1 cellular context compared by ENCODE assay signal in genomic region chr14:54488646-54489317, GRCh38.
A peak's percentile ranks its signal among the peaks of the same experiment; 100 is the strongest.
TF ChIP-seq lines count a peak whose summit lies in the region.

Gene GMFB (minus strand): TSS chr14:54488980. CDS start chr14:54488927, 53 bp downstream.

TF ChIP-seq in HepG2, 621 proteins besides CTCF, POLR2A, EP300 and RAD21 (continued from another document and continues in another):
- TF ChIP-seq, protein P1, sequence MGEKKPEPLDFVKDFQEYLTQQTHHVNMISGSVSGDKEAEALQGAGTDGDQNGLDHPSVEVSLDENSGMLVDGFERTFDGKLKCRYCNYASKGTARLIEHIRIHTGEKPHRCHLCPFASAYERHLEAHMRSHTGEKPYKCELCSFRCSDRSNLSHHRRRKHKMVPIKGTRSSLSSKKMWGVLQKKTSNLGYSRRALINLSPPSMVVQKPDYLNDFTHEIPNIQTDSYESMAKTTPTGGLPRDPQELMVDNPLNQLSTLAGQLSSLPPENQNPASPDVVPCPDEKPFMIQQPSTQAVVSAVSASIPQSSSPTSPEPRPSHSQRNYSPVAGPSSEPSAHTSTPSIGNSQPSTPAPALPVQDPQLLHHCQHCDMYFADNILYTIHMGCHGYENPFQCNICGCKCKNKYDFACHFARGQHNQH (CRISPR knock-in tag; IDR thresholded peaks at IDR 0.05), result peak; percentile 63; the same call in 1 of the 2 replicates
- TF ChIP-seq ZNF264 (CRISPR knock-in tag; IDR thresholded peaks at IDR 0.05) (no peak; the same call in 1 of the 2 replicates), ZC3H13 (CRISPR knock-in tag; IDR thresholded peaks at IDR 0.05) (peak; percentile 73), RORA (CRISPR knock-in tag; IDR thresholded peaks at IDR 0.05) (no peak), NR2F1 (CRISPR knock-in tag; IDR thresholded peaks at IDR 0.05) (no peak), IRF9 (CRISPR knock-in tag; IDR thresholded peaks at IDR 0.05; ENCODE audit: borderline replicate concordance) (no peak), NFAT5 (CRISPR knock-in tag; IDR thresholded peaks at IDR 0.05) (no peak; the same call in 1 of the 2 replicates), HMGXB4 (CRISPR knock-in tag; IDR thresholded peaks at IDR 0.05; ENCODE audit: borderline replicate concordance in 1 of 2, low read depth in 1 of 2) (peak; percentile 80), TRIM24 (CRISPR knock-in tag; IDR thresholded peaks at IDR 0.05) (no peak), HOXA7 (CRISPR knock-in tag; IDR thresholded peaks at IDR 0.05) (no peak), ZSCAN22 (CRISPR knock-in tag; IDR thresholded peaks at IDR 0.05) (no peak), MXD4 (CRISPR knock-in tag; IDR thresholded peaks at IDR 0.05) (no peak), ONECUT2 (CRISPR knock-in tag; IDR thresholded peaks at IDR 0.05) (no peak; the same call in 1 of the 2 replicates), RBAK (CRISPR knock-in tag; IDR thresholded peaks at IDR 0.05) (no peak), ISL2 (CRISPR knock-in tag; IDR thresholded peaks at IDR 0.05) (peak; percentile 82), ZNF317 (CRISPR knock-in tag; IDR thresholded peaks at IDR 0.05) (no peak), ZNF121 (CRISPR knock-in tag; IDR thresholded peaks at IDR 0.05) (no peak), ARID3A (IDR thresholded peaks at IDR 0.05; ENCODE audit: low read depth, low read length) (peak; percentile 28; the same call in 1 of the 2 replicates), ZNF513 (CRISPR knock-in tag; conservative IDR thresholded peaks at IDR 0.05) (no peak), HMG20A (CRISPR knock-in tag; IDR thresholded peaks at IDR 0.05; ENCODE audit: borderline replicate concordance) (no peak), MZF1 (CRISPR knock-in tag; IDR thresholded peaks at IDR 0.05; ENCODE audit: borderline replicate concordance) (no peak), ZNF678 (CRISPR knock-in tag; IDR thresholded peaks at IDR 0.05) (no peak), MED1 (CRISPR knock-in tag; IDR thresholded peaks at IDR 0.05) (peak; percentile 39), ZBTB37 (CRISPR knock-in tag; IDR thresholded peaks at IDR 0.05) (no peak), SATB2 (CRISPR knock-in tag; IDR thresholded peaks at IDR 0.05) (no peak; the same call in 1 of the 2 replicates), ZNF33B (CRISPR knock-in tag; IDR thresholded peaks at IDR 0.05) (0 out of 2 replicates have a peak, but pooled peaks have one; percentile 11), PRPF4 (IDR thresholded peaks at IDR 0.05; ENCODE audit: low read depth, low read length, poor library complexity, severe bottlenecking) (no peak), SIN3A (IDR thresholded peaks at IDR 0.05; ENCODE audit: borderline replicate concordance, low read depth, low read length) (peak; percentile 66; the same call in 1 of the 2 replicates), ZNF816 (CRISPR knock-in tag; IDR thresholded peaks at IDR 0.05; ENCODE audit: borderline replicate concordance) (peak; percentile 84; the same call in 1 of the 2 replicates), TMF1 (CRISPR knock-in tag; IDR thresholded peaks at IDR 0.05; ENCODE audit: low read depth) (peak; percentile 48), GABPA (IDR thresholded peaks at IDR 0.05; ENCODE audit: low read depth, low read length) (0 out of 2 replicates have a peak, but pooled peaks have one; percentile 38), GABPA (CRISPR knock-in tag; IDR thresholded peaks at IDR 0.05; ENCODE audit: low read depth) (peak; percentile 69), ZXDC (CRISPR knock-in tag; IDR thresholded peaks at IDR 0.05) (no peak), MTA1 (CRISPR knock-in tag; IDR thresholded peaks at IDR 0.05; ENCODE audit: borderline replicate concordance) (peak; percentile 57; the same call in 1 of the 2 replicates), ZNF572 (CRISPR knock-in tag; IDR thresholded peaks at IDR 0.05) (peak; percentile 61; the same call in 1 of the 2 replicates), KLF6 (CRISPR knock-in tag; IDR thresholded peaks at IDR 0.05) (peak; percentile 83), FOXA3 (CRISPR knock-in tag; IDR thresholded peaks at IDR 0.05) (no peak; the same call in 1 of the 2 replicates)
- TF ChIP-seq, protein P2, sequence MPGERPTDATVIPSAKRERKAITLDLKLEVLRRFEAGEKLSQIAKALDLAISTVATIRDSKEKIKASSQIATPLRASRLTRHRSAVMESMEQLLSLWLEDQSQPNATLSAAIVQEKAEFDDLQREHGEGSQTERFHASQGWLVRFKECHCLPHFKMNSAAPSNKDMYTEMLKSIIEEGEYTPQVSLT (CRISPR knock-in tag; IDR thresholded peaks at IDR 0.05; ENCODE audit: borderline replicate concordance, low read depth), result no peak
- TF ChIP-seq, protein P3, sequence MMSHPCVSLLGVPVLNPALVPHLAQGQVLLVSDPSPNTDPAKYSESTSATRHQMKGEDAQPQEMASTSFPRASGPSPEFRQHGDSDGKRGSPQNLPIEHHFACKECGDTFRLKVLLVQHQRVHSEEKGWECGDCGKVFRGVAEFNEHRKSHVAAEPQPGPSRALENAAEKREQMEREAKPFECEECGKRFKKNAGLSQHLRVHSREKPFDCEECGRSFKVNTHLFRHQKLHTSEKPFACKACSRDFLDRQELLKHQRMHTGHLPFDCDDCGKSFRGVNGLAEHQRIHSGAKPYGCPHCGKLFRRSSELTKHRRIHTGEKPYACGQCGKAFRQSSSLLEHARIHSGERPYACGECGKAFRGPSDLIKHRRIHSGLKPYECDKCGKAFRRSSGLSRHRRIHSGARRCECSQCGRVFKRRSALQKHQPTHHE (CRISPR knock-in tag; IDR thresholded peaks at IDR 0.05; ENCODE audit: borderline replicate concordance), result no peak; the same call in 1 of the 2 replicates
- TF ChIP-seq, protein P4, sequence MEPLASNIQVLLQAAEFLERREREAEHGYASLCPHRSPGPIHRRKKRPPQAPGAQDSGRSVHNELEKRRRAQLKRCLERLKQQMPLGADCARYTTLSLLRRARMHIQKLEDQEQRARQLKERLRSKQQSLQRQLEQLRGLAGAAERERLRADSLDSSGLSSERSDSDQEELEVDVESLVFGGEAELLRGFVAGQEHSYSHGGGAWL (CRISPR knock-in tag; IDR thresholded peaks at IDR 0.05), result peak; percentile 40; the same call in 1 of the 2 replicates
- TF ChIP-seq, protein P5, sequence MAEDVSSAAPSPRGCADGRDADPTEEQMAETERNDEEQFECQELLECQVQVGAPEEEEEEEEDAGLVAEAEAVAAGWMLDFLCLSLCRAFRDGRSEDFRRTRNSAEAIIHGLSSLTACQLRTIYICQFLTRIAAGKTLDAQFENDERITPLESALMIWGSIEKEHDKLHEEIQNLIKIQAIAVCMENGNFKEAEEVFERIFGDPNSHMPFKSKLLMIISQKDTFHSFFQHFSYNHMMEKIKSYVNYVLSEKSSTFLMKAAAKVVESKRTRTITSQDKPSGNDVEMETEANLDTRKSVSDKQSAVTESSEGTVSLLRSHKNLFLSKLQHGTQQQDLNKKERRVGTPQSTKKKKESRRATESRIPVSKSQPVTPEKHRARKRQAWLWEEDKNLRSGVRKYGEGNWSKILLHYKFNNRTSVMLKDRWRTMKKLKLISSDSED (CRISPR knock-in tag; IDR thresholded peaks at IDR 0.05), result no peak
